In genomic region chr11:9250139-9250582, GRCh38 we compare ENCODE assay signal across 1 cellular context.
A peak's percentile ranks its signal among the peaks of the same experiment; 100 is the strongest.
TF ChIP-seq lines count a peak whose summit lies in the region.

No MANE protein-coding gene starts in this region.

TF ChIP-seq in GM12878, 131 proteins besides CTCF, POLR2A, EP300 and RAD21 (continued from another document):
- TF ChIP-seq ZNF384 (IDR thresholded peaks at IDR 0.05; ENCODE audit: borderline replicate concordance, low read depth, low read length) (peak; percentile 83; the same call in 1 of the 2 replicates), PKNOX1 (IDR thresholded peaks at IDR 0.05) (no peak), CEBPB (IDR thresholded peaks at IDR 0.05; ENCODE audit: borderline replicate concordance in 1 of 2, low read depth in 2 of 2, low read length in 2 of 2) (no peak), BACH1 (IDR thresholded peaks at IDR 0.05; ENCODE audit: borderline replicate concordance) (no peak), CREM (IDR thresholded peaks at IDR 0.05; ENCODE audit: low read depth) (peak; percentile 47; the same call in 1 of the 2 replicates)
- TF ChIP-seq, protein P1, sequence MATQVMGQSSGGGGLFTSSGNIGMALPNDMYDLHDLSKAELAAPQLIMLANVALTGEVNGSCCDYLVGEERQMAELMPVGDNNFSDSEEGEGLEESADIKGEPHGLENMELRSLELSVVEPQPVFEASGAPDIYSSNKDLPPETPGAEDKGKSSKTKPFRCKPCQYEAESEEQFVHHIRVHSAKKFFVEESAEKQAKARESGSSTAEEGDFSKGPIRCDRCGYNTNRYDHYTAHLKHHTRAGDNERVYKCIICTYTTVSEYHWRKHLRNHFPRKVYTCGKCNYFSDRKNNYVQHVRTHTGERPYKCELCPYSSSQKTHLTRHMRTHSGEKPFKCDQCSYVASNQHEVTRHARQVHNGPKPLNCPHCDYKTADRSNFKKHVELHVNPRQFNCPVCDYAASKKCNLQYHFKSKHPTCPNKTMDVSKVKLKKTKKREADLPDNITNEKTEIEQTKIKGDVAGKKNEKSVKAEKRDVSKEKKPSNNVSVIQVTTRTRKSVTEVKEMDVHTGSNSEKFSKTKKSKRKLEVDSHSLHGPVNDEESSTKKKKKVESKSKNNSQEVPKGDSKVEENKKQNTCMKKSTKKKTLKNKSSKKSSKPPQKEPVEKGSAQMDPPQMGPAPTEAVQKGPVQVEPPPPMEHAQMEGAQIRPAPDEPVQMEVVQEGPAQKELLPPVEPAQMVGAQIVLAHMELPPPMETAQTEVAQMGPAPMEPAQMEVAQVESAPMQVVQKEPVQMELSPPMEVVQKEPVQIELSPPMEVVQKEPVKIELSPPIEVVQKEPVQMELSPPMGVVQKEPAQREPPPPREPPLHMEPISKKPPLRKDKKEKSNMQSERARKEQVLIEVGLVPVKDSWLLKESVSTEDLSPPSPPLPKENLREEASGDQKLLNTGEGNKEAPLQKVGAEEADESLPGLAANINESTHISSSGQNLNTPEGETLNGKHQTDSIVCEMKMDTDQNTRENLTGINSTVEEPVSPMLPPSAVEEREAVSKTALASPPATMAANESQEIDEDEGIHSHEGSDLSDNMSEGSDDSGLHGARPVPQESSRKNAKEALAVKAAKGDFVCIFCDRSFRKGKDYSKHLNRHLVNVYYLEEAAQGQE (IDR thresholded peaks at IDR 0.05; ENCODE audit: low read depth, low read length): no peak
- TF ChIP-seq, protein P2, sequence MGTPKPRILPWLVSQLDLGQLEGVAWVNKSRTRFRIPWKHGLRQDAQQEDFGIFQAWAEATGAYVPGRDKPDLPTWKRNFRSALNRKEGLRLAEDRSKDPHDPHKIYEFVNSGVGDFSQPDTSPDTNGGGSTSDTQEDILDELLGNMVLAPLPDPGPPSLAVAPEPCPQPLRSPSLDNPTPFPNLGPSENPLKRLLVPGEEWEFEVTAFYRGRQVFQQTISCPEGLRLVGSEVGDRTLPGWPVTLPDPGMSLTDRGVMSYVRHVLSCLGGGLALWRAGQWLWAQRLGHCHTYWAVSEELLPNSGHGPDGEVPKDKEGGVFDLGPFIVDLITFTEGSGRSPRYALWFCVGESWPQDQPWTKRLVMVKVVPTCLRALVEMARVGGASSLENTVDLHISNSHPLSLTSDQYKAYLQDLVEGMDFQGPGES (IDR thresholded peaks at IDR 0.05): no peak
- TF ChIP-seq, protein P3, sequence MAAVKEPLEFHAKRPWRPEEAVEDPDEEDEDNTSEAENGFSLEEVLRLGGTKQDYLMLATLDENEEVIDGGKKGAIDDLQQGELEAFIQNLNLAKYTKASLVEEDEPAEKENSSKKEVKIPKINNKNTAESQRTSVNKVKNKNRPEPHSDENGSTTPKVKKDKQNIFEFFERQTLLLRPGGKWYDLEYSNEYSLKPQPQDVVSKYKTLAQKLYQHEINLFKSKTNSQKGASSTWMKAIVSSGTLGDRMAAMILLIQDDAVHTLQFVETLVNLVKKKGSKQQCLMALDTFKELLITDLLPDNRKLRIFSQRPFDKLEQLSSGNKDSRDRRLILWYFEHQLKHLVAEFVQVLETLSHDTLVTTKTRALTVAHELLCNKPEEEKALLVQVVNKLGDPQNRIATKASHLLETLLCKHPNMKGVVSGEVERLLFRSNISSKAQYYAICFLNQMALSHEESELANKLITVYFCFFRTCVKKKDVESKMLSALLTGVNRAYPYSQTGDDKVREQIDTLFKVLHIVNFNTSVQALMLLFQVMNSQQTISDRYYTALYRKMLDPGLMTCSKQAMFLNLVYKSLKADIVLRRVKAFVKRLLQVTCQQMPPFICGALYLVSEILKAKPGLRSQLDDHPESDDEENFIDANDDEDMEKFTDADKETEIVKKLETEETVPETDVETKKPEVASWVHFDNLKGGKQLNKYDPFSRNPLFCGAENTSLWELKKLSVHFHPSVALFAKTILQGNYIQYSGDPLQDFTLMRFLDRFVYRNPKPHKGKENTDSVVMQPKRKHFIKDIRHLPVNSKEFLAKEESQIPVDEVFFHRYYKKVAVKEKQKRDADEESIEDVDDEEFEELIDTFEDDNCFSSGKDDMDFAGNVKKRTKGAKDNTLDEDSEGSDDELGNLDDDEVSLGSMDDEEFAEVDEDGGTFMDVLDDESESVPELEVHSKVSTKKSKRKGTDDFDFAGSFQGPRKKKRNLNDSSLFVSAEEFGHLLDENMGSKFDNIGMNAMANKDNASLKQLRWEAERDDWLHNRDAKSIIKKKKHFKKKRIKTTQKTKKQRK (IDR thresholded peaks at IDR 0.05; ENCODE audit: low read depth, low read length): no peak
